ENCODE assay signal across 12 cellular contexts in the genomic region with DNA sequence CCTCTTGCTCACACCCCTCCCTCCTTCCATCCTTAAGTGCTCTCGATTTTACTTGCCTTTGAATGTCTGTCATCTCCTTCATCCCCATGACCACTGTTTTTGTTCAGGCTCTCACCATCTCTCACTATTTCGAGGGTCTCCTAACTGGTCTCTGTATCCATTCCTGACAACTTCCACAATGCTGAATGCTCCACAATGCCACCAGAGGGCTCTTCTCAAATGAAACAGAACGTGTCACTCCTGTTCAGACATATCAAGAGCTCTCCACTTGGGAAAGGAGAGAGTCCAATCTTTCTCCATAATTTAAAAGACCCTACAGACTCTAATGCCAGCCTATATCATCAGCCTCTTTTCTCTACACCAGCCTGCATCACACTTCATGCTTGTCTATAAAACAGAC. TPM values are rescaled to one million over a fixed set of nuclear protein-coding genes. Genes with fewer than 3 reads are reported as not detected.
DNase-seq lines count a peak whose midpoint lies in the region; ATAC-seq and TF ChIP-seq lines count a peak whose summit lies in the region.
"Had no signal": no experiment of that assay in that cellular context is flagged by ENCODE, and none has a peak within 500 bp of the region (broad histone marks: within the 10 kb centered on the region; RNA-seq: fewer than 3 reads in every experiment).

No MANE protein-coding gene starts in this region.

- no peaks in the 10 kb centered on the region for H3K9me3 ChIP-seq in SK-N-SH
- H3K9me3 ChIP-seq in CD4-positive, alpha-beta T cell (ENCODE audit: control insufficient read depth, low read length): no peaks in the 10 kb centered on the region

- H3K36me3 Mint-ChIP-seq in CD4-positive, alpha-beta T cell (ENCODE audit: low read depth): no peaks in the 10 kb centered on the region

- H3K79me2 ChIP-seq in SK-N-SH (ENCODE audit: insufficient read depth): no peaks in the 10 kb centered on the region

- intact Hi-C loops in left colon (cut with DNase I, micrococcal nuclease): no loop called here
- intact Hi-C loops in CD4-positive, alpha-beta T cell (cut with DNase I, micrococcal nuclease): no loop called here

- H3K9me2 ChIP-seq in SK-N-SH: no peaks in the 10 kb centered on the region

- no peaks in the 10 kb centered on the region for H3K4me1 ChIP-seq in SK-N-SH (ENCODE audit: control insufficient read depth in 1 of 2, insufficient read depth in 2 of 2, low read depth in 1 of 2, low read length in 1 of 2)

- DNase-seq in ACHN (peak; percentile 43), SK-N-SH (peak; percentile 7), left colon (no peak), NCI-H510A (lab: John Stamatoyannopoulos, UW) (no peak), NCI-H2107 (lab: John Stamatoyannopoulos, UW) (no peak)
- no peak for DNase-seq in effector CD8-positive, alpha-beta T cell (lab: John Stamatoyannopoulos, UW)
- no peak for DNase-seq in CD4-positive, alpha-beta T cell
- DNase-seq: activated naive CD4-positive, alpha-beta T cell treated with Interleukin-2 at 50 U/mL for 16 hours; NCI-H1048 had no signal

- in situ Hi-C loops in ACHN (cut with HindIII; ENCODE audit: low pct_ligation_motif_present, low pct_unique_long_range_greater_than_20kb, low sequenced_read_pairs): no loop called here

- 6% methylated on average over 3 of the region's 3 CpGs for WGBS in SK-N-SH (ENCODE audit: low lambda C conversion rate)

- H3K27me3 ChIP-seq in SK-N-SH (ENCODE audit: insufficient read depth): no peaks in the 10 kb centered on the region
- no peaks in the 10 kb centered on the region for H3K27me3 ChIP-seq in CD4-positive, alpha-beta T cell (ENCODE audit: control insufficient read depth, insufficient read depth, low read length)

- H3K4me3 ChIP-seq in SK-N-SH (ENCODE audit: low read depth in 2 of 2, low read length in 1 of 2): no peak overlapping the region

- H3K4me2 ChIP-seq in SK-N-SH: no peak overlapping the region

- H2AFZ ChIP-seq in SK-N-SH (ENCODE audit: low read depth): no peak overlapping the region

- H4K20me1 ChIP-seq in SK-N-SH (ENCODE audit: insufficient read depth): no peaks in the 10 kb centered on the region

- no peaks in the 10 kb centered on the region for H3F3A ChIP-seq in SK-N-SH (replicated peaks; ENCODE audit: insufficient read depth)

- ATAC-seq in GM18867 (IDR thresholded peaks at IDR 0.05; ENCODE audit: unreplicated experiment): peak; percentile 41
- ATAC-seq in left colon: peak; percentile 78
- no peak for ATAC-seq in CD4-positive, alpha-beta T cell (ENCODE audit: poor library complexity)

- no peak overlapping the region for H3K9ac ChIP-seq in SK-N-SH

- CTCF ChIA-PET in SK-N-SH (lab: Yijun Ruan, JAX): interaction anchor here (0.6 to 5.0 kb wide), 25 partner anchors 9 to 379 kb away, joined by 3 to 90 read pairs (median 4); partner anchors contain the start of gene SLC13A1
- CTCF ChIA-PET in CD4-positive, alpha-beta T cell (lab: Charles Lee): no interaction called here

- H3K4me1 Mint-ChIP-seq in CD4-positive, alpha-beta T cell (ENCODE audit: low read depth): no peaks in the 10 kb centered on the region

- no peaks in the 10 kb centered on the region for H3K27me3 Mint-ChIP-seq in CD4-positive, alpha-beta T cell

- POLR2A ChIA-PET in SK-N-SH (lab: Yijun Ruan, JAX): no interaction called here
- POLR2A ChIA-PET in CD4-positive, alpha-beta T cell (lab: Charles Lee): no interaction called here

- no peaks in the 10 kb centered on the region for H3K9me3 Mint-ChIP-seq in CD4-positive, alpha-beta T cell

- H3K27ac ChIP-seq in SK-N-SH (ENCODE audit: low read depth in 2 of 2, low read length in 1 of 2): no peak overlapping the region
- no peak overlapping the region for H3K27ac ChIP-seq in CD4-positive, alpha-beta T cell (ENCODE audit: low read depth, low read length)

- peak; percentile 67 for TF ChIP-seq RAD21 in SK-N-SH (IDR thresholded peaks at IDR 0.05; ENCODE audit: low read length)

- TF ChIP-seq CTCF in SK-N-SH (IDR thresholded peaks at IDR 0.05): peak; percentile 42
- no peak for TF ChIP-seq CTCF in CD4-positive, alpha-beta T cell (IDR thresholded peaks at IDR 0.05)

- no peaks in the 10 kb centered on the region for H3K36me3 ChIP-seq in SK-N-SH (replicated peaks in 1 of 2; ENCODE audit: control insufficient read depth in 1 of 2, insufficient read depth in 2 of 2, low read length in 1 of 2)

- H3K4me3 Mint-ChIP-seq in CD4-positive, alpha-beta T cell: no peak overlapping the region

- TF ChIP-seq EP300 in SK-N-SH (IDR thresholded peaks at IDR 0.05; ENCODE audit: borderline replicate concordance in 1 of 2, low read depth in 1 of 2, low read length in 1 of 2): no peak

- no peak overlapping the region for H3K27ac Mint-ChIP-seq in CD4-positive, alpha-beta T cell

TF ChIP-seq in SK-N-SH, 30 proteins besides CTCF, POLR2A, EP300 and RAD21:
- TF ChIP-seq TCF12 (IDR thresholded peaks at IDR 0.05): no peak
- TF ChIP-seq SMC3 (IDR thresholded peaks at IDR 0.05; ENCODE audit: low read depth, low read length): peak; percentile 58; the same call in 1 of the 2 replicates

RNA-seq across cellular contexts. Expression of gene SLC13A1, which starts 9.0 kb away (rescaled TPM):
- polyA plus RNA-seq in SK-N-SH (2012; rRNA removed): not detected in 2 replicates
- not detected in 2 replicates for polyA plus RNA-seq in SK-N-SH (2012; cell fraction: cytosol; rRNA removed)
- not detected in 2 replicates for polyA plus RNA-seq in SK-N-SH (2012; cell fraction: nucleus; rRNA removed)
- 1 to 10 TPM in 1 of 2 donors, not detected in 1; 2.6 TPM for total RNA-seq in left colon
- total RNA-seq in CD4-positive, alpha-beta T cell: not detected
- total RNA-seq: mononuclear cell had no signal
- polyA plus RNA-seq: esophagus had no signal

Comparison
In these comparisons a context has a peak if more than half of its experiments do, and no peak if none do; other contexts are left out.
1. DNase-seq: peak in ACHN (single experiment) and SK-N-SH (single experiment); none in left colon (0 of 2), effector CD8-positive, alpha-beta T cell (single experiment), NCI-H510A (single experiment), CD4-positive, alpha-beta T cell (0 of 10) and NCI-H2107 (single experiment).